ENCODE assay signal across 23 cellular contexts in genomic region chr4:99649208-99649607, GRCh38. TPM values are rescaled to one million over a fixed set of nuclear protein-coding genes. Genes with fewer than 3 reads are reported as not detected.
"Had no signal": no experiment of that assay in that cellular context is flagged by ENCODE, and none has a peak within 500 bp of the region (broad histone marks: within the 10 kb centered on the region; RNA-seq: fewer than 3 reads in every experiment).

No MANE protein-coding gene starts in this region.

- H3K4me1 Mint-ChIP-seq: activated naive CD4-positive, alpha-beta T cell treated with anti-CD3 and anti-CD28 coated beads, Interleukin-2, amount 50 U/mL, for 24 hours had no signal

- DNase-seq: activated CD4-positive, alpha-beta T cell treated with anti-CD3 and anti-CD28 coated beads for 1 hour; activated CD4-positive, alpha-beta T cell treated with anti-CD3 and anti-CD28 coated beads, Interleukin-2, amount 50 U/mL, for 1 hour; activated CD8-positive, alpha-beta T cell treated with anti-CD3 and anti-CD28 coated beads, Interleukin-2, amount 10 ng/mL, durations not matched to agents 7 days and 5 days; activated gamma-delta T cell treated with Interleukin-2 at 50 U/mL for 16 hours; activated T-cell treated with anti-CD3 and anti-CD28 coated beads, Interleukin-2, amount 50 U/mL, for 1 hour; aorta; dermis blood vessel endothelial cell; effector memory CD4-positive, alpha-beta T cell; foreskin keratinocyte; hippocampal formation; left ventricle myocardium superior; mammary epithelial cell; midbrain; stimulated activated CD4-positive, alpha-beta T cell treated with anti-CD3 and anti-CD28 coated beads, Interleukin-4, amount 100 ng/mL, for 4 hours; T-helper 1 cell had no signal

- H3K27ac ChIP-seq: foreskin keratinocyte, prostate gland, vagina had no signal

- H3K27ac Mint-ChIP-seq: activated CD8-positive, alpha-beta T cell treated with anti-CD3 and anti-CD28 coated beads, Interleukin-2, amount 10 ng/mL, durations not matched to agents 7 days and 5 days; natural killer cell treated with Interleukin-12 subunit alpha and Interleukin-12 subunit beta and Interleukin-15 and Interleukin-18, amount 100 ng/mL, for 72 hours; type B pancreatic cell had no signal

- H3K9me3 Mint-ChIP-seq: activated naive CD4-positive, alpha-beta T cell treated with anti-CD3 and anti-CD28 coated beads, Interleukin-2, amount 50 U/mL, for 24 hours; natural killer cell treated with Interleukin-12 subunit alpha and Interleukin-12 subunit beta and Interleukin-15 and Interleukin-18, amount 100 ng/mL, for 72 hours; type B pancreatic cell had no signal

- H3K27me3 ChIP-seq: foreskin keratinocyte, right atrium auricular region, vagina had no signal

- H3K4me3 ChIP-seq: prostate gland, right atrium auricular region, vagina had no signal

- H3K36me3 ChIP-seq: prostate gland, vagina had no signal

- H3K4me1 ChIP-seq: foreskin keratinocyte, prostate gland, vagina had no signal

- H3K36me3 Mint-ChIP-seq: activated naive CD4-positive, alpha-beta T cell treated with anti-CD3 and anti-CD28 coated beads, Interleukin-2, amount 50 U/mL, for 24 hours; brain; natural killer cell treated with Interleukin-12 subunit alpha and Interleukin-12 subunit beta and Interleukin-15 and Interleukin-18, amount 100 ng/mL, for 72 hours; type B pancreatic cell had no signal

- H3K27me3 Mint-ChIP-seq: activated naive CD4-positive, alpha-beta T cell treated with anti-CD3 and anti-CD28 coated beads, Interleukin-2, amount 50 U/mL, for 24 hours; type B pancreatic cell had no signal

- H3K4me3 Mint-ChIP-seq: activated CD8-positive, alpha-beta T cell treated with anti-CD3 and anti-CD28 coated beads, Interleukin-2, amount 10 ng/mL, durations not matched to agents 7 days and 5 days; activated naive CD4-positive, alpha-beta T cell treated with anti-CD3 and anti-CD28 coated beads, Interleukin-2, amount 50 U/mL, for 24 hours; natural killer cell treated with Interleukin-12 subunit alpha and Interleukin-12 subunit beta and Interleukin-15 and Interleukin-18, amount 100 ng/mL, for 72 hours; type B pancreatic cell had no signal

- H3K9me3 ChIP-seq: prostate gland, right atrium auricular region, vagina had no signal

RNA-seq across cellular contexts. Expression of gene C4orf54, which starts 8.4 kb away (rescaled TPM):
- total RNA-seq: activated CD8-positive, alpha-beta T cell treated with anti-CD3 and anti-CD28 coated beads, Interleukin-2, amount 10 ng/mL, durations not matched to agents 7 days and 5 days; foreskin keratinocyte; natural killer cell treated with Interleukin-12 subunit alpha and Interleukin-12 subunit beta and Interleukin-15 and Interleukin-18, amount 100 ng/mL, for 72 hours; omental fat pad; vagina had no signal
